20 cellular contexts compared by ENCODE assay signal in genomic region chr18:11047156-11047555, GRCh38.
DNase-seq lines count a peak whose midpoint lies in the region; TF ChIP-seq lines count a peak whose summit lies in the region.
"Had no signal": no experiment of that assay in that cellular context is flagged by ENCODE, and none has a peak within 500 bp of the region (broad histone marks: within the 10 kb centered on the region; RNA-seq: fewer than 3 reads in every experiment).

No MANE protein-coding gene starts in this region.

- H2AFZ ChIP-seq in trophoblast cell (ENCODE audit: insufficient read depth, low read length, poor library complexity) (peak overlapping the region; percentile 17), MM.1S (ENCODE audit: low read length) (no peak overlapping the region)

- H4K12ac ChIP-seq in trophoblast cell (ENCODE audit: low read depth, low read length), result no peak overlapping the region

- H3K4me2 ChIP-seq in trophoblast cell (ENCODE audit: low read length), result peak overlapping the region; percentile 38
- H3K4me2 ChIP-seq in MM.1S (ENCODE audit: low read depth, low read length), result no peak overlapping the region

- peak; percentile 62 for DNase-seq in EL
- DNase-seq in M059J (ENCODE audit: low read depth), result peak; percentile 85
- DNase-seq in esophagus muscularis mucosa (ENCODE audit: extremely low spot score), result peak; percentile 82
- DNase-seq in trophoblast cell, result peak in 1 of 2 donors; percentile 7
- DNase-seq in MM.1S, result no peak
- DNase-seq in AG08395 (ENCODE audit: low spot score), result no peak
- DNase-seq in stimulated activated naive CD4-positive, alpha-beta T cell (lab: John Stamatoyannopoulos, UW), result no peak
- DNase-seq: activated CD4-positive, alpha-beta memory T cell treated with anti-CD3 and anti-CD28 coated beads, Interleukin-2, amount 10 ng/mL, durations not matched to agents 7 days and 5 days; aorta; C1 segment of cervical spinal cord; caudate nucleus; COR-L47; gastrocnemius medialis; left lung; naive B cell; NCI-H1048; NCI-H1694 treated with DMSO at 0.1 percent for 48 hours; NCI-H524 treated with DMSO at 0.1 percent for 48 hours; stomach had no signal

- H3K9ac ChIP-seq in trophoblast cell (ENCODE audit: low read length) (no peak overlapping the region), MM.1S (ENCODE audit: low read length) (no peak overlapping the region)

- intact Hi-C loops in esophagus muscularis mucosa (cut with DNase I), result no loop called here

- no peak for TF ChIP-seq POLR2A in esophagus muscularis mucosa (IDR thresholded peaks at IDR 0.05; ENCODE audit: low read depth)

- 82% methylated on average over 7 of the region's 7 CpGs for WGBS in esophagus muscularis mucosa
- WGBS in trophoblast cell (ENCODE audit: extremely low coverage, insufficient coverage, insufficient read length), result no CpG with 5 or more reads among the region's 7 CpGs

- H3K27ac ChIP-seq in esophagus muscularis mucosa (replicated peaks in 1 of 4), result no peak overlapping the region
- peak overlapping the region; percentile 51 for H3K27ac ChIP-seq in trophoblast cell (ENCODE audit: low read depth, low read length)
- H3K27ac ChIP-seq in MM.1S (ENCODE audit: low read length), result no peak overlapping the region
- H3K27ac ChIP-seq: gastrocnemius medialis, left lung, stomach, thyroid gland had no signal

- no peak overlapping the region for H3K4me3 ChIP-seq in esophagus muscularis mucosa
- no peak overlapping the region for H3K4me3 ChIP-seq in trophoblast cell (ENCODE audit: low read depth, low read length)
- no peak overlapping the region for H3K4me3 ChIP-seq in MM.1S (ENCODE audit: low read length)
- H3K4me3 ChIP-seq: gastrocnemius medialis, left lung, stomach, thyroid gland had no signal

- H3K23ac ChIP-seq in trophoblast cell (ENCODE audit: low read length), result no peak overlapping the region

- H3K18ac ChIP-seq in trophoblast cell (ENCODE audit: low read length), result no peak overlapping the region

- no peak overlapping the region for H2BK5ac ChIP-seq in trophoblast cell (ENCODE audit: low read depth, low read length, poor library complexity)

- H2BK120ac ChIP-seq in trophoblast cell (ENCODE audit: insufficient read depth, low read length, poor library complexity), result peak overlapping the region; percentile 11

- no peak overlapping the region for H2AK5ac ChIP-seq in trophoblast cell (ENCODE audit: low read length)

- H3K79me2 ChIP-seq in trophoblast cell (ENCODE audit: control insufficient read depth, insufficient read depth, low read length, poor library complexity) (no peaks in the 10 kb centered on the region), MM.1S (ENCODE audit: low read length) (no peaks in the 10 kb centered on the region)

- no peak overlapping the region for H3K4ac ChIP-seq in trophoblast cell (ENCODE audit: low read depth, low read length)

- no peak overlapping the region for H2BK12ac ChIP-seq in trophoblast cell (ENCODE audit: low read length)

- H3K4me1 ChIP-seq in esophagus muscularis mucosa (no peaks in the 10 kb centered on the region), trophoblast cell (ENCODE audit: control insufficient read depth in 1 of 2, insufficient read depth in 2 of 2, low read length in 2 of 2) (peaks cover 17 to 18% of the 10 kb centered on the region in 2 experiments), MM.1S (ENCODE audit: low read length) (no peaks in the 10 kb centered on the region)
- H3K4me1 ChIP-seq: gastrocnemius medialis, left lung, stomach, thyroid gland had no signal

- H3K14ac ChIP-seq in trophoblast cell (ENCODE audit: low read length), result peak overlapping the region; percentile 11

- no peaks in the 10 kb centered on the region for H3K9me2 ChIP-seq in MM.1S (replicated peaks; ENCODE audit: insufficient read depth, low read length)

- no peaks in the 10 kb centered on the region for H4K20me1 ChIP-seq in MM.1S (ENCODE audit: insufficient read depth, low read length)

- no peak for TF ChIP-seq EP300 in esophagus muscularis mucosa (IDR thresholded peaks at IDR 0.05)

- H3K27me3 ChIP-seq in esophagus muscularis mucosa, result peaks cover 0 to 4% (median 0%) of the 10 kb centered on the region in 4 donors
- H3K27me3 ChIP-seq in trophoblast cell (ENCODE audit: insufficient read depth, low read length), result no peaks in the 10 kb centered on the region
- no peaks in the 10 kb centered on the region for H3K27me3 ChIP-seq in MM.1S (replicated peaks; ENCODE audit: insufficient read depth, low read length)
- H3K27me3 ChIP-seq: gastrocnemius medialis, left lung, thyroid gland had no signal

- H3K9me3 ChIP-seq in esophagus muscularis mucosa, result no peaks in the 10 kb centered on the region
- peaks cover 1% of the 10 kb centered on the region for H3K9me3 ChIP-seq in trophoblast cell (ENCODE audit: insufficient read depth, low read depth, low read length)
- no peaks in the 10 kb centered on the region for H3K9me3 ChIP-seq in MM.1S (replicated peaks; ENCODE audit: insufficient read depth, low read length)
- H3K9me3 ChIP-seq: gastrocnemius medialis, left lung, stomach, thyroid gland had no signal

- H3K36me3 ChIP-seq in esophagus muscularis mucosa, result no peaks in the 10 kb centered on the region
- no peaks in the 10 kb centered on the region for H3K36me3 ChIP-seq in trophoblast cell (ENCODE audit: control insufficient read depth in 1 of 2, insufficient read depth in 2 of 2, low read length in 2 of 2)
- H3K36me3 ChIP-seq in MM.1S (replicated peaks; ENCODE audit: insufficient read depth, low read length), result no peaks in the 10 kb centered on the region
- H3K36me3 ChIP-seq: gastrocnemius medialis, left lung, stomach, thyroid gland had no signal

- peaks cover 6% of the 10 kb centered on the region for H3K79me1 ChIP-seq in trophoblast cell (ENCODE audit: low read length)

- no peaks in the 10 kb centered on the region for H3F3A ChIP-seq in MM.1S (ENCODE audit: insufficient read depth, low read length)

- TF ChIP-seq CTCF in esophagus muscularis mucosa (IDR thresholded peaks at IDR 0.05) (no peak), MM.1S (IDR thresholded peaks at IDR 0.05; ENCODE audit: low read length) (no peak)

- H4K91ac ChIP-seq in trophoblast cell (ENCODE audit: low read depth, low read length), result no peak overlapping the region

- H4K8ac ChIP-seq in trophoblast cell (ENCODE audit: low read depth, low read length), result peak overlapping the region; percentile 5

Comparison
In these comparisons a context has a peak if more than half of its experiments do, and no peak if none do; other contexts are left out.
1. DNase-seq: peak in EL (single experiment), M059J (single experiment) and esophagus muscularis mucosa (single experiment); none in MM.1S (single experiment), AG08395 (single experiment) and stimulated activated naive CD4-positive, alpha-beta T cell (0 of 6).